ENCODE assay signal across 15 cellular contexts in genomic region chr17:17018021-17018441, GRCh38. TPM values are rescaled to one million over a fixed set of nuclear protein-coding genes. Genes with fewer than 3 reads are reported as not detected.
A peak's percentile ranks its signal among the peaks of the same experiment; 100 is the strongest.
DNase-seq lines count a peak whose midpoint lies in the region; ATAC-seq, FAIRE-seq and TF ChIP-seq lines count a peak whose summit lies in the region.
"Had no signal": no experiment of that assay in that cellular context is flagged by ENCODE, and none has a peak within 500 bp of the region (broad histone marks: within the 10 kb centered on the region; RNA-seq: fewer than 3 reads in every experiment).

No MANE protein-coding gene starts in this region.

- H4K20me1 ChIP-seq in HepG2 (ENCODE audit: insufficient read depth, low read length), result no peaks in the 10 kb centered on the region

- no peak overlapping the region for H2AFZ ChIP-seq in HepG2 (ENCODE audit: low read length)

- peaks cover 41% of the 10 kb centered on the region for H3K4me1 ChIP-seq in HepG2 (ENCODE audit: insufficient read depth, low read length)

- no peak for TF ChIP-seq POLR2A in HepG2 (IDR thresholded peaks at IDR 0.05; ENCODE audit: insufficient read depth in 1 of 2, low read depth in 2 of 2, low read length in 2 of 2)

- in situ Hi-C loops in HepG2 (cut with HindIII; ENCODE audit: extremely low pct_ligation_motif_present, low pct_unique_long_range_greater_than_20kb), result no loop called here

- TF ChIP-seq CTCF in RWPE1 (conservative IDR thresholded peaks at IDR 0.05; ENCODE audit: low read depth), result no peak
- TF ChIP-seq CTCF in HepG2 (CRISPR knock-in tag; IDR thresholded peaks at IDR 0.05), result no peak

- CTCF ChIA-PET in RWPE1 (lab: Yijun Ruan, JAX) (no interaction called here), HepG2 (lab: Yijun Ruan, JAX; ENCODE audit: low intra/inter-chr PET ratio, low total read pairs) (no interaction called here)

- no TSS peak for BruUV-seq in HepG2 (replicated peaks; lab: Mats Ljungman, UMichigan)

- 40% methylated on average over 5 of the region's 11 CpGs for WGBS in HepG2 (ENCODE audit: low lambda C conversion rate)

- no peak overlapping the region for H3K4me2 ChIP-seq in HepG2 (ENCODE audit: low read depth, low read length)

- H3K36me3 ChIP-seq in HepG2 (replicated peaks in 1 of 2; ENCODE audit: control insufficient read depth in 1 of 2, insufficient read depth in 2 of 2, low read length in 2 of 2), result no peaks in the 10 kb centered on the region

- H3K27ac ChIP-seq in RWPE1, result peak overlapping the region; percentile 53; the same call in 1 of the 2 replicates
- H3K27ac ChIP-seq in HepG2 (ENCODE audit: extremely low read length, insufficient read depth, low read length), result no peak overlapping the region

- POLR2A ChIA-PET in RWPE1 (lab: Yijun Ruan, JAX; ENCODE audit: low non-redundant PET) (no interaction called here), HepG2 (lab: Yijun Ruan, JAX) (no interaction called here)

- ATAC-seq in HepG2 (no peak), HG02642 (IDR thresholded peaks at IDR 0.05; ENCODE audit: poor library complexity, unreplicated experiment) (no peak)
- ATAC-seq in stimulated activated effector memory CD8-positive, alpha-beta T cell treated with anti-CD3 and anti-CD28 coated beads, Interleukin-12 subunit alpha, Interleukin-12 subunit beta, amount 100 ng/mL, for 72 hours, result no peak

- H3K4me3 ChIP-seq in HepG2 (replicated peaks in 1 of 3; ENCODE audit: insufficient read depth in 1 of 3, low read depth in 2 of 3, low read length in 3 of 3), result no peak overlapping the region

- H3K9me3 ChIP-seq in HepG2 (ENCODE audit: low read length), result no peaks in the 10 kb centered on the region

- peaks cover 0 to 5% of the 10 kb centered on the region in 2 experiments; a peak in 3 of 5 replicates for H3K27me3 ChIP-seq in HepG2 (ENCODE audit: control insufficient read depth in 1 of 2, insufficient read depth in 2 of 2, low read length in 2 of 2)

- DNase-seq in activated effector memory CD4-positive, alpha-beta T cell treated with anti-CD3 and anti-CD28 coated beads, Interleukin-2, amount 50 U/mL, for 16 hours, result peak; percentile 60
- DNase-seq in activated effector memory CD4-positive, alpha-beta T cell treated with Interleukin-2 at 50 U/mL for 16 hours, result no peak
- DNase-seq in RWPE1 (ENCODE audit: low spot score), result no peak
- no peak for DNase-seq in HepG2 (ENCODE audit: low spot score)
- no peak for DNase-seq in stimulated activated effector memory CD8-positive, alpha-beta T cell treated with anti-CD3 and anti-CD28 coated beads, Interleukin-12 subunit alpha, Interleukin-12 subunit beta, amount 100 ng/mL, for 72 hours (ENCODE audit: low spot score in 2 of 2)
- DNase-seq in AG08395 (ENCODE audit: low spot score), result no peak
- no peak for DNase-seq in T1000 (lab: John Stamatoyannopoulos, UW)
- DNase-seq: activated naive CD8-positive, alpha-beta T cell treated with anti-CD3 and anti-CD28 coated beads, Interleukin-2, amount 10 ng/mL, durations not matched to agents 7 days and 5 days; MV-4-11; SHP77 treated with DMSO at 0.1 percent for 48 hours had no signal

- H3K9me3 Mint-ChIP-seq in stimulated activated effector memory CD8-positive, alpha-beta T cell treated with anti-CD3 and anti-CD28 coated beads, Interleukin-12 subunit alpha, Interleukin-12 subunit beta, amount 100 ng/mL, for 72 hours, result no peaks in the 10 kb centered on the region
- H3K9me3 Mint-ChIP-seq: activated naive CD8-positive, alpha-beta T cell treated with anti-CD3 and anti-CD28 coated beads, Interleukin-2, amount 10 ng/mL, durations not matched to agents 7 days and 5 days had no signal

- TF ChIP-seq EP300 in HepG2 (IDR thresholded peaks at IDR 0.05; ENCODE audit: low read depth in 2 of 2, low read length in 2 of 2) (no peak), HepG2 (CRISPR knock-in tag; IDR thresholded peaks at IDR 0.05; ENCODE audit: borderline replicate concordance) (no peak)

- peaks cover 35% of the 10 kb centered on the region for H3K4me1 Mint-ChIP-seq in stimulated activated effector memory CD8-positive, alpha-beta T cell treated with anti-CD3 and anti-CD28 coated beads, Interleukin-12 subunit alpha, Interleukin-12 subunit beta, amount 100 ng/mL, for 72 hours

- H3K9ac ChIP-seq in HepG2 (ENCODE audit: insufficient read depth, low read depth, low read length), result no peak overlapping the region

- no peaks in the 10 kb centered on the region for H3K79me2 ChIP-seq in HepG2 (ENCODE audit: insufficient read depth, low read length)

- peak overlapping the region; percentile 92 for H3K27ac Mint-ChIP-seq in stimulated activated effector memory CD8-positive, alpha-beta T cell treated with anti-CD3 and anti-CD28 coated beads, Interleukin-12 subunit alpha, Interleukin-12 subunit beta, amount 100 ng/mL, for 72 hours
- H3K27ac Mint-ChIP-seq: activated naive CD8-positive, alpha-beta T cell treated with anti-CD3 and anti-CD28 coated beads, Interleukin-2, amount 10 ng/mL, durations not matched to agents 7 days and 5 days had no signal

- no peaks in the 10 kb centered on the region for H3K36me3 Mint-ChIP-seq in stimulated activated effector memory CD8-positive, alpha-beta T cell treated with anti-CD3 and anti-CD28 coated beads, Interleukin-12 subunit alpha, Interleukin-12 subunit beta, amount 100 ng/mL, for 72 hours
- H3K36me3 Mint-ChIP-seq: activated naive CD8-positive, alpha-beta T cell treated with anti-CD3 and anti-CD28 coated beads, Interleukin-2, amount 10 ng/mL, durations not matched to agents 7 days and 5 days had no signal

- H3K4me3 Mint-ChIP-seq in stimulated activated effector memory CD8-positive, alpha-beta T cell treated with anti-CD3 and anti-CD28 coated beads, Interleukin-12 subunit alpha, Interleukin-12 subunit beta, amount 100 ng/mL, for 72 hours, result no peak overlapping the region
- H3K4me3 Mint-ChIP-seq: activated naive CD8-positive, alpha-beta T cell treated with anti-CD3 and anti-CD28 coated beads, Interleukin-2, amount 10 ng/mL, durations not matched to agents 7 days and 5 days had no signal

- no peak for FAIRE-seq in HepG2 (lab: Jason Lieb, UNC)
- FAIRE-seq: islet of Langerhans had no signal

- intact Hi-C loops in HepG2 (cut with micrococcal nuclease; ENCODE audit: unreplicated experiment), result no loop called here

- no peak for TF ChIP-seq RAD21 in HepG2 (CRISPR knock-in tag; IDR thresholded peaks at IDR 0.05)

TF ChIP-seq in HepG2, 621 proteins besides CTCF, POLR2A, EP300 and RAD21:
- TF ChIP-seq MAFF (IDR thresholded peaks at IDR 0.05; ENCODE audit: low read depth, low read length) (peak; percentile 18; the same call in 1 of the 2 replicates), KAT7 (CRISPR knock-in tag; IDR thresholded peaks at IDR 0.05; ENCODE audit: borderline replicate concordance) (no peak), MAFK (conservative IDR thresholded peaks at IDR 0.05 in 1 of 2, IDR thresholded peaks at IDR 0.05 in 1 of 2; ENCODE audit: low read length in 2 of 2) (peak; percentile 28 to 64; a peak in 2 of 4 replicates)

RNA-seq across cellular contexts. Expression of gene MPRIP, which starts 24.2 kb away (rescaled TPM):
- total RNA-seq in HepG2 (2016; rRNA removed; fragmentation: Illumina TruSeq; extraction: Trizol), result 43.6 and 50.2 TPM in 2 replicates
- total RNA-seq in HepG2 (2016; cell fraction: cytosol; rRNA removed; fragmentation: Illumina TruSeq; extraction: Trizol; ENCODE audit: low read depth), result 15.5 and 22.4 TPM in 2 replicates
- 35.4 and 49.2 TPM in 2 replicates for total RNA-seq in HepG2 (2016; cell fraction: insoluble cytoplasmic fraction; rRNA removed; fragmentation: Illumina TruSeq; extraction: Trizol)
- total RNA-seq in HepG2 (2016; cell fraction: membrane; rRNA removed; fragmentation: Illumina TruSeq; extraction: Trizol), result 44.2 and 45.8 TPM in 2 replicates
- total RNA-seq in HepG2 (2016; cell fraction: nucleus; rRNA removed; fragmentation: Illumina TruSeq; extraction: Trizol), result 44.0 and 52.2 TPM in 2 replicates
- 42.9 and 52.4 TPM in 2 replicates for polyA plus RNA-seq in HepG2 (2011; rRNA removed)
- 27.7 and 33.6 TPM in 2 replicates for polyA plus RNA-seq in HepG2 (2011; cell fraction: cytosol; rRNA removed)
- 64.4 and 73.7 TPM in 2 replicates for polyA plus RNA-seq in HepG2 (2011; cell fraction: nucleus; rRNA removed)
- 45.3 and 47.7 TPM in 2 replicates for polyA plus RNA-seq in HepG2 (2012)
- 21.2 and 23.7 TPM in 2 replicates for polyA plus RNA-seq in HepG2 (2016; cell fraction: cytosol; fragmentation: Illumina TruSeq; extraction: Trizol; ENCODE audit: low read depth)
- 54.0 and 64.3 TPM in 2 replicates for polyA plus RNA-seq in HepG2 (2016; cell fraction: insoluble cytoplasmic fraction; fragmentation: Illumina TruSeq; extraction: Trizol; ENCODE audit: low read depth)
- polyA plus RNA-seq in HepG2 (2016; cell fraction: membrane; fragmentation: Illumina TruSeq; extraction: Trizol; ENCODE audit: low read depth), result 40.8 and 46.7 TPM in 2 replicates
- 98.9 and 100 TPM in 2 replicates for polyA plus RNA-seq in HepG2 (2016; cell fraction: nucleus; fragmentation: Illumina TruSeq; extraction: Trizol; ENCODE audit: insufficient read depth, low read depth)
- 85.4 and 275 TPM in 2 replicates for polyA minus RNA-seq in HepG2 (2011; rRNA and poly(A)+ RNA removed; ENCODE audit: low replicate concordance)
- polyA minus RNA-seq in HepG2 (2011; cell fraction: cytosol; rRNA and poly(A)+ RNA removed), result 31.4 and 37.0 TPM in 2 replicates
- polyA minus RNA-seq in HepG2 (2011; cell fraction: nucleus; rRNA and poly(A)+ RNA removed), result 58.5 and 70.9 TPM in 2 replicates

RNA-seq across cellular contexts. Expression of gene TNFRSF13B, which starts 46.1 kb away (rescaled TPM):
- not detected in 2 replicates for total RNA-seq in HepG2 (2016; rRNA removed; fragmentation: Illumina TruSeq; extraction: Trizol)
- total RNA-seq in HepG2 (2016; cell fraction: cytosol; rRNA removed; fragmentation: Illumina TruSeq; extraction: Trizol; ENCODE audit: low read depth), result not detected in 2 replicates
- not detected in 2 replicates for total RNA-seq in HepG2 (2016; cell fraction: insoluble cytoplasmic fraction; rRNA removed; fragmentation: Illumina TruSeq; extraction: Trizol)
- not detected in 2 replicates for total RNA-seq in HepG2 (2016; cell fraction: membrane; rRNA removed; fragmentation: Illumina TruSeq; extraction: Trizol)
- total RNA-seq in HepG2 (2016; cell fraction: nucleus; rRNA removed; fragmentation: Illumina TruSeq; extraction: Trizol), result not detected in 2 replicates
- polyA plus RNA-seq in HepG2 (2011; rRNA removed), result not detected in 2 replicates
- not detected in 2 replicates for polyA plus RNA-seq in HepG2 (2011; cell fraction: cytosol; rRNA removed)
- polyA plus RNA-seq in HepG2 (2011; cell fraction: nucleus; rRNA removed), result not detected in 2 replicates
- not detected in 2 replicates for polyA plus RNA-seq in HepG2 (2012)
- polyA plus RNA-seq in HepG2 (2016; cell fraction: cytosol; fragmentation: Illumina TruSeq; extraction: Trizol; ENCODE audit: low read depth), result not detected in 2 replicates
- not detected in 2 replicates for polyA plus RNA-seq in HepG2 (2016; cell fraction: insoluble cytoplasmic fraction; fragmentation: Illumina TruSeq; extraction: Trizol; ENCODE audit: low read depth)
- polyA plus RNA-seq in HepG2 (2016; cell fraction: membrane; fragmentation: Illumina TruSeq; extraction: Trizol; ENCODE audit: low read depth), result not detected in 2 replicates
- not detected in 2 replicates for polyA plus RNA-seq in HepG2 (2016; cell fraction: nucleus; fragmentation: Illumina TruSeq; extraction: Trizol; ENCODE audit: insufficient read depth, low read depth)
- polyA minus RNA-seq in HepG2 (2011; rRNA and poly(A)+ RNA removed; ENCODE audit: low replicate concordance), result 0.09 TPM in 1 of 2 replicates, not detected in the other
- not detected in 2 replicates for polyA minus RNA-seq in HepG2 (2011; cell fraction: cytosol; rRNA and poly(A)+ RNA removed)
- polyA minus RNA-seq in HepG2 (2011; cell fraction: nucleus; rRNA and poly(A)+ RNA removed), result not detected in 2 replicates
- total RNA-seq: activated naive CD8-positive, alpha-beta T cell treated with anti-CD3 and anti-CD28 coated beads, Interleukin-2, amount 10 ng/mL, durations not matched to agents 7 days and 5 days; epithelial cell of proximal tubule; glomerular endothelial cell had no signal
- polyA plus RNA-seq: AG04450 had no signal
